ENCODE assay signal across 9 cellular contexts in the genomic region with DNA sequence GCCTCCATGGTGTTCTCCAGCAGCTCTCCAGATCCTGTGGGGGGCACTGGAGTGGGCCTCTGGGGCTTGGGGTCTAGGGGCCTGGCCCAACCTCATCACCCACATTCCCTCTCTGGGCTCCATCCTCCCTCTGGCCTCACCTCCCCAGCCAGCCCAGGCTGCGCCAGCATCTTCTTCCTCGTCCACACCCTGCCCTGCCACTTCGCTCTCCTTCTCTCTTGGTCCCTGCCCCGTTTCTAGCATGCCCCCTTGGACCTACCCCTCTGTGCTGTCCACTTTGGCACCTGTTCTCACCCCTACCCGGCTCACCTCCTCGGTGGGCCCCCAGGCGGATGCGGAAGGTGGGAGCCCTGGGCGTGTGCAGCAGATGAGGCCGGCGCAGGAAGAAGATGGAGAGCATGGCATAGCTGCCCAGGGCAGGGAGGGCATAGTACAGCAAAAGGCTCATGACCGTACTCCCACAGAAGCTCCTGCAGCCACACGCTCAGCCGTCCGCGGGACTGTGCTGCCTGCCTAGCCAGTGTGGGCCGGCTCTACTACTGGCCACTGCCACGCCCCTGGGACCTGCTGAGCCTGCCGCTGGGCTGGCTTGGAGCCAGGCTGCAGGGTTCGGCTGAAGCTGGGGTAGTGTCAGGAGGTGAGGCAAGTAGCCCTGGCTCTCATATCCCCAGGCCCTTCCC. TPM values are rescaled to one million over a fixed set of nuclear protein-coding genes. Genes with fewer than 3 reads are reported as not detected.
DNase-seq lines count a peak whose midpoint lies in the region; ATAC-seq and TF ChIP-seq lines count a peak whose summit lies in the region.
"Had no signal": no experiment of that assay in that cellular context is flagged by ENCODE, and none has a peak within 500 bp of the region (broad histone marks: within the 10 kb centered on the region; RNA-seq: fewer than 3 reads in every experiment).

Gene GDPD3, minus strand, starts transcription at position 507 of the 680 bp plus-strand sequence. Its CDS starts 59 bp downstream, at position 448.

- H3K9me3 ChIP-seq in SK-N-SH (no peaks in the 10 kb centered on the region), T-helper 17 cell (ENCODE audit: control insufficient read depth, low read length, poor library complexity, severe bottlenecking) (no peaks in the 10 kb centered on the region), left ventricle myocardium inferior (replicated peaks) (no peaks in the 10 kb centered on the region), uterus (no peaks in the 10 kb centered on the region)

- no peaks in the 10 kb centered on the region for H4K20me1 ChIP-seq in SK-N-SH (ENCODE audit: insufficient read depth)

- H3K4me1 Mint-ChIP-seq in T-helper 17 cell, result peaks cover 18% of the 10 kb centered on the region
- peaks cover 27% of the 10 kb centered on the region for H3K4me1 Mint-ChIP-seq in stimulated activated naive CD8-positive, alpha-beta T cell treated with anti-CD3 and anti-CD28 coated beads, Interleukin-15, amount 100 ng/mL, for 72 hours

- no peak for TF ChIP-seq RAD21 in SK-N-SH (IDR thresholded peaks at IDR 0.05; ENCODE audit: low read length)

- H3K4me2 ChIP-seq in SK-N-SH, result no peak within 1 kb of the TSS

- H3F3A ChIP-seq in SK-N-SH (replicated peaks; ENCODE audit: insufficient read depth), result peaks cover 2% of the 10 kb centered on the region

- ATAC-seq in SK-N-SH treated with all-trans-retinoic acid at 6 μM for 48 hours (peak; percentile 52), T-helper 17 cell (no peak), GM18861 (IDR thresholded peaks at IDR 0.05; ENCODE audit: unreplicated experiment) (no peak)
- ATAC-seq in stimulated activated naive CD8-positive, alpha-beta T cell treated with anti-CD3 and anti-CD28 coated beads, Interleukin-15, amount 100 ng/mL, for 72 hours, result peak; percentile 25

- H2AFZ ChIP-seq in SK-N-SH (ENCODE audit: low read depth), result no peak within 1 kb of the TSS

- intact Hi-C loops in left ventricle myocardium inferior (cut with micrococcal nuclease) (no loop called here), uterus (cut with DNase I; ENCODE audit: low total_unique reads) (no loop called here)

- H3K27ac ChIP-seq in SK-N-SH (ENCODE audit: low read depth in 2 of 2, low read length in 1 of 2), result no peak within 1 kb of the TSS
- no peak within 1 kb of the TSS for H3K27ac ChIP-seq in left ventricle myocardium inferior (replicated peaks)
- peak within 1 kb of the TSS in 1 of 2 donors; percentile 45 for H3K27ac ChIP-seq in uterus

- TF ChIP-seq CTCF in SK-N-SH (IDR thresholded peaks at IDR 0.05) (no peak), left ventricle myocardium inferior (IDR thresholded peaks at IDR 0.05; ENCODE audit: borderline replicate concordance) (no peak), uterus (IDR thresholded peaks at IDR 0.05) (no peak)

- no peak for TF ChIP-seq POLR2A in uterus (IDR thresholded peaks at IDR 0.05)

- 87% methylated on average over 17 of the region's 20 CpGs for WGBS in SK-N-SH (ENCODE audit: low lambda C conversion rate)

- H3K79me2 ChIP-seq in SK-N-SH (ENCODE audit: insufficient read depth), result no peaks in the 10 kb centered on the region

- POLR2A ChIA-PET in SK-N-SH (lab: Yijun Ruan, JAX), result no interaction called here

- H3K4me3 Mint-ChIP-seq in T-helper 17 cell, result peak within 1 kb of the TSS; percentile 43
- H3K4me3 Mint-ChIP-seq in stimulated activated naive CD8-positive, alpha-beta T cell treated with anti-CD3 and anti-CD28 coated beads, Interleukin-15, amount 100 ng/mL, for 72 hours, result no peak within 1 kb of the TSS

- H3K9me3 Mint-ChIP-seq in stimulated activated naive CD8-positive, alpha-beta T cell treated with anti-CD3 and anti-CD28 coated beads, Interleukin-15, amount 100 ng/mL, for 72 hours, result no peaks in the 10 kb centered on the region

- peaks cover 2% of the 10 kb centered on the region for H3K36me3 Mint-ChIP-seq in T-helper 17 cell (ENCODE audit: low read depth)

- peak within 1 kb of the TSS; percentile 21 for H3K27ac Mint-ChIP-seq in T-helper 17 cell
- no peak within 1 kb of the TSS for H3K27ac Mint-ChIP-seq in stimulated activated naive CD8-positive, alpha-beta T cell treated with anti-CD3 and anti-CD28 coated beads, Interleukin-15, amount 100 ng/mL, for 72 hours

- H3K4me3 ChIP-seq in SK-N-SH (ENCODE audit: low read depth in 2 of 2, low read length in 1 of 2), result no peak within 1 kb of the TSS
- H3K4me3 ChIP-seq in left ventricle myocardium inferior, result no peak within 1 kb of the TSS
- no peak within 1 kb of the TSS for H3K4me3 ChIP-seq in uterus

- TF ChIP-seq EP300 in SK-N-SH (IDR thresholded peaks at IDR 0.05; ENCODE audit: borderline replicate concordance in 1 of 2, low read depth in 1 of 2, low read length in 1 of 2), result no peak

- H3K9ac ChIP-seq in SK-N-SH, result no peak within 1 kb of the TSS

- H3K4me1 ChIP-seq in SK-N-SH (ENCODE audit: control insufficient read depth in 1 of 2, insufficient read depth in 2 of 2, low read depth in 1 of 2, low read length in 1 of 2), result peaks cover 5 to 6% of the 10 kb centered on the region in 2 experiments; a peak in 1 of 4 replicates
- H3K4me1 ChIP-seq in left ventricle myocardium inferior, result peaks cover 9% of the 10 kb centered on the region
- H3K4me1 ChIP-seq in uterus, result no peaks in the 10 kb centered on the region

- no peaks in the 10 kb centered on the region for H3K27me3 ChIP-seq in SK-N-SH (ENCODE audit: insufficient read depth)
- H3K27me3 ChIP-seq in left ventricle myocardium inferior (ENCODE audit: low read depth), result no peaks in the 10 kb centered on the region
- no peaks in the 10 kb centered on the region for H3K27me3 ChIP-seq in uterus

- DNase-seq in SK-N-SH (no peak), T-helper 17 cell (no peak), left ventricle myocardium inferior (peak; percentile 56), uterus (no peak), NCI-H345 (lab: John Stamatoyannopoulos, UW) (no peak)
- no peak for DNase-seq in stimulated activated naive CD8-positive, alpha-beta T cell treated with anti-CD3 and anti-CD28 coated beads, Interleukin-15, amount 100 ng/mL, for 72 hours
- DNase-seq: NCI-H1436 treated with DMSO at 0.1 percent for 48 hours had no signal

- H3K36me3 ChIP-seq in SK-N-SH (replicated peaks in 1 of 2; ENCODE audit: control insufficient read depth in 1 of 2, insufficient read depth in 2 of 2, low read length in 1 of 2) (peaks cover 3 to 6% of the 10 kb centered on the region in 2 experiments), left ventricle myocardium inferior (peaks cover 89% of the 10 kb centered on the region), uterus (no peaks in the 10 kb centered on the region)

- CTCF ChIA-PET in SK-N-SH (lab: Yijun Ruan, JAX), result interaction anchor here (0.6 to 6.1 kb wide), 14 partner anchors 8 to 71 kb away, joined by 3 to 49 read pairs (median 6); partner anchors contain the start of genes ALDOA, MAPK3, TBX6 and YPEL3

- no peaks in the 10 kb centered on the region for H3K9me2 ChIP-seq in SK-N-SH

- no peaks in the 10 kb centered on the region for H3K27me3 Mint-ChIP-seq in T-helper 17 cell
- no peaks in the 10 kb centered on the region for H3K27me3 Mint-ChIP-seq in stimulated activated naive CD8-positive, alpha-beta T cell treated with anti-CD3 and anti-CD28 coated beads, Interleukin-15, amount 100 ng/mL, for 72 hours

TF ChIP-seq in SK-N-SH treated with all-trans-retinoic acid at 6 μM for 48 hours, 23 proteins besides CTCF, POLR2A, EP300 and RAD21 (continues in another document):
- TF ChIP-seq BACH2 (CRISPR knock-in tag; IDR thresholded peaks at IDR 0.05; ENCODE audit: borderline replicate concordance) (no peak), TOX (CRISPR knock-in tag; IDR thresholded peaks at IDR 0.05; ENCODE audit: borderline replicate concordance) (no peak), OSR1 (CRISPR knock-in tag; IDR thresholded peaks at IDR 0.05) (no peak), SNAI2 (CRISPR knock-in tag; IDR thresholded peaks at IDR 0.05) (no peak), ZNF8 (CRISPR knock-in tag; IDR thresholded peaks at IDR 0.05) (no peak), ZFP30 (CRISPR knock-in tag; IDR thresholded peaks at IDR 0.05) (no peak), ZFP3 (CRISPR knock-in tag; IDR thresholded peaks at IDR 0.05) (no peak)

TF ChIP-seq in SK-N-SH, 30 proteins besides CTCF, POLR2A, EP300 and RAD21 (continues in another document):
- TF ChIP-seq, protein P1, sequence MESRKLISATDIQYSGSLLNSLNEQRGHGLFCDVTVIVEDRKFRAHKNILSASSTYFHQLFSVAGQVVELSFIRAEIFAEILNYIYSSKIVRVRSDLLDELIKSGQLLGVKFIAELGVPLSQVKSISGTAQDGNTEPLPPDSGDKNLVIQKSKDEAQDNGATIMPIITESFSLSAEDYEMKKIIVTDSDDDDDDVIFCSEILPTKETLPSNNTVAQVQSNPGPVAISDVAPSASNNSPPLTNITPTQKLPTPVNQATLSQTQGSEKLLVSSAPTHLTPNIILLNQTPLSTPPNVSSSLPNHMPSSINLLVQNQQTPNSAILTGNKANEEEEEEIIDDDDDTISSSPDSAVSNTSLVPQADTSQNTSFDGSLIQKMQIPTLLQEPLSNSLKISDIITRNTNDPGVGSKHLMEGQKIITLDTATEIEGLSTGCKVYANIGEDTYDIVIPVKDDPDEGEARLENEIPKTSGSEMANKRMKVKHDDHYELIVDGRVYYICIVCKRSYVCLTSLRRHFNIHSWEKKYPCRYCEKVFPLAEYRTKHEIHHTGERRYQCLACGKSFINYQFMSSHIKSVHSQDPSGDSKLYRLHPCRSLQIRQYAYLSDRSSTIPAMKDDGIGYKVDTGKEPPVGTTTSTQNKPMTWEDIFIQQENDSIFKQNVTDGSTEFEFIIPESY (IDR thresholded peaks at IDR 0.05; ENCODE audit: borderline replicate concordance, low read depth), result no peak
- TF ChIP-seq SIN3A (IDR thresholded peaks at IDR 0.05; ENCODE audit: borderline replicate concordance, low read depth, low read length) (no peak), GATA2 (CRISPR knock-in tag; IDR thresholded peaks at IDR 0.05) (no peak), RFX5 (IDR thresholded peaks at IDR 0.05; ENCODE audit: low read length) (no peak), ELF1 (IDR thresholded peaks at IDR 0.05) (no peak), TEAD4 (IDR thresholded peaks at IDR 0.05; ENCODE audit: borderline replicate concordance, insufficient read depth) (no peak), MXI1 (IDR thresholded peaks at IDR 0.05; ENCODE audit: low read depth, low read length) (no peak), MEF2A (IDR thresholded peaks at IDR 0.05; ENCODE audit: borderline replicate concordance, low read depth) (no peak)

RNA-seq across cellular contexts. Expression of gene GDPD3, which starts in this region (rescaled TPM):
- polyA plus RNA-seq in SK-N-SH (2012; rRNA removed), result 1.5 and 2.3 TPM in 2 replicates
- 0.54 and 0.60 TPM in 2 replicates for polyA plus RNA-seq in SK-N-SH (2012; cell fraction: cytosol; rRNA removed)
- 19.2 and 22.3 TPM in 2 replicates for polyA plus RNA-seq in SK-N-SH (2012; cell fraction: nucleus; rRNA removed)
- total RNA-seq in T-helper 17 cell (10 to 100 TPM; 12.6 to 13.7 TPM), left ventricle myocardium inferior (2.3 TPM), uterus (10 to 100 TPM in 1 of 4 donors, 1 to 10 TPM in 2, not detected in 1; 1.4 to 16.7 (median 2.3) TPM)

Comparison
In these comparisons a context has a peak if more than half of its experiments do, and no peak if none do; other contexts are left out.
1. ATAC-seq: peak in SK-N-SH treated with all-trans-retinoic acid at 6 μM for 48 hours (single experiment) and stimulated activated naive CD8-positive, alpha-beta T cell treated with anti-CD3 and anti-CD28 coated beads, Interleukin-15, amount 100 ng/mL, for 72 hours (single experiment); none in T-helper 17 cell (single experiment) and GM18861 (single experiment).